Comparison of ENCODE assay signal across 10 cellular contexts in genomic region chr1:165376041-165376810, GRCh38. TPM values are rescaled to one million over a fixed set of nuclear protein-coding genes. Genes with fewer than 3 reads are reported as not detected.
DNase-seq lines count a peak whose midpoint lies in the region; ATAC-seq, FAIRE-seq and TF ChIP-seq lines count a peak whose summit lies in the region.
"Had no signal": no experiment of that assay in that cellular context is flagged by ENCODE, and none has a peak within 500 bp of the region (broad histone marks: within the 10 kb centered on the region; RNA-seq: fewer than 3 reads in every experiment).

No MANE protein-coding gene starts in this region.

- no peak for FAIRE-seq in frontal cortex (lab: Jason Lieb, UNC)
- no peak for FAIRE-seq in urothelium cell line (lab: Jason Lieb, UNC)
- FAIRE-seq: GM18507 had no signal

- no peak for TF ChIP-seq CTCF in AG04449 (IDR thresholded peaks at IDR 0.05; ENCODE audit: insufficient read depth, low read length, missing control alignments)
- TF ChIP-seq CTCF in neural cell (IDR thresholded peaks at IDR 0.05; ENCODE audit: poor library complexity, severe bottlenecking), result no peak

- H3K4me2 ChIP-seq in neural cell (ENCODE audit: low read length), result no peak overlapping the region

- no peak overlapping the region for H3K9ac ChIP-seq in neural cell (ENCODE audit: low read length)

- H3K27me3 ChIP-seq in neural cell (ENCODE audit: insufficient read depth, low read depth, low read length), result peaks cover 26% of the 10 kb centered on the region

- no peaks in the 10 kb centered on the region for H4K20me1 ChIP-seq in neural cell (ENCODE audit: insufficient read depth)

- no peaks in the 10 kb centered on the region for H3K79me2 ChIP-seq in neural cell (replicated peaks; ENCODE audit: insufficient read depth, low read length)

- H3K36me3 ChIP-seq in neural cell (ENCODE audit: insufficient read depth, low read length), result no peaks in the 10 kb centered on the region

- no peaks in the 10 kb centered on the region for H3K9me3 ChIP-seq in neural cell (ENCODE audit: low read length)

- no peak overlapping the region for H2AFZ ChIP-seq in neural cell (ENCODE audit: low read depth, low read length)

- peaks cover 74% of the 10 kb centered on the region for H3K27me3 Mint-ChIP-seq in activated naive CD4-positive, alpha-beta T cell treated with anti-CD3 and anti-CD28 coated beads, Interleukin-2, amount 10 ng/mL, durations not matched to agents 7 days and 5 days

- CTCF ChIA-PET in AG04449 (lab: Yijun Ruan, JAX), result interaction anchor here (1.4 to 2.8 kb wide), 3 partner anchors 8 to 17 kb away, joined by 3 to 23 read pairs (median 16); no protein-coding TSS in a partner anchor
- CTCF ChIA-PET in activated naive CD4-positive, alpha-beta T cell treated with anti-CD3 and anti-CD28 coated beads, Interleukin-2, amount 10 ng/mL, durations not matched to agents 7 days and 5 days (lab: Charles Lee), result interaction anchor here (1.4 to 2.5 kb wide), 3 partner anchors 8 to 216 kb away, joined by 4 to 19 read pairs (median 6); no protein-coding TSS in a partner anchor

- no peak for TF ChIP-seq EP300 in neural cell (conservative IDR thresholded peaks at IDR 0.05; ENCODE audit: poor library complexity, severe bottlenecking)

- peak overlapping the region; percentile 17 for H3K4me3 Mint-ChIP-seq in activated naive CD4-positive, alpha-beta T cell treated with anti-CD3 and anti-CD28 coated beads, Interleukin-2, amount 10 ng/mL, durations not matched to agents 7 days and 5 days

- peaks cover 18% of the 10 kb centered on the region for H3K4me1 Mint-ChIP-seq in activated naive CD4-positive, alpha-beta T cell treated with anti-CD3 and anti-CD28 coated beads, Interleukin-2, amount 10 ng/mL, durations not matched to agents 7 days and 5 days

- H3K9me2 ChIP-seq in neural cell (ENCODE audit: insufficient read depth, low read length), result no peaks in the 10 kb centered on the region

- no peak for TF ChIP-seq RAD21 in neural cell (conservative IDR thresholded peaks at IDR 0.05)

- POLR2A ChIA-PET in AG04449 (lab: Yijun Ruan, JAX), result no interaction called here

- no peaks in the 10 kb centered on the region for H3K9me3 Mint-ChIP-seq in activated naive CD4-positive, alpha-beta T cell treated with anti-CD3 and anti-CD28 coated beads, Interleukin-2, amount 10 ng/mL, durations not matched to agents 7 days and 5 days

- no peak overlapping the region for H3K27ac ChIP-seq in neural cell (ENCODE audit: low read length)

- H3F3A ChIP-seq in neural cell (ENCODE audit: insufficient read depth, low read length, poor library complexity, severe bottlenecking), result no peaks in the 10 kb centered on the region

- H3K27ac Mint-ChIP-seq in activated naive CD4-positive, alpha-beta T cell treated with anti-CD3 and anti-CD28 coated beads, Interleukin-2, amount 10 ng/mL, durations not matched to agents 7 days and 5 days, result no peak overlapping the region

- H3K4me3 ChIP-seq in AG04449 (ENCODE audit: low read depth, low read length) (peak overlapping the region; percentile 37), neural cell (ENCODE audit: low read length) (peak overlapping the region; percentile 28)

- DNase-seq in AG04449 (ENCODE audit: low read depth, low spot score), result no peak
- peak; percentile 66 for DNase-seq in NCI-H2029 treated with DMSO at 0.1 percent for 48 hours (lab: John Stamatoyannopoulos, UW)
- DNase-seq in activated naive CD4-positive, alpha-beta T cell treated with anti-CD3 and anti-CD28 coated beads, Interleukin-2, amount 10 ng/mL, durations not matched to agents 7 days and 5 days, result no peak
- peak; percentile 66 to 72 for DNase-seq in frontal cortex (ENCODE audit: low spot score in 2 of 2)
- DNase-seq in urothelium cell line (ENCODE audit: low spot score), result peak; percentile 82
- no peak for DNase-seq in SKM-1 (lab: John Stamatoyannopoulos, UW; ENCODE audit: unreplicated experiment)

- ATAC-seq in GM19395 (IDR thresholded peaks at IDR 0.05; ENCODE audit: unreplicated experiment), result peak; percentile 69

- H3K36me3 Mint-ChIP-seq in activated naive CD4-positive, alpha-beta T cell treated with anti-CD3 and anti-CD28 coated beads, Interleukin-2, amount 10 ng/mL, durations not matched to agents 7 days and 5 days, result no peaks in the 10 kb centered on the region

TF ChIP-seq in neural cell, 6 proteins besides CTCF, POLR2A, EP300 and RAD21:
- TF ChIP-seq EZH2 (IDR thresholded peaks at IDR 0.05; ENCODE audit: borderline replicate concordance, insufficient read depth, low read length, poor library complexity, severe bottlenecking), result no peak
- TF ChIP-seq TAF1 (IDR thresholded peaks at IDR 0.05; ENCODE audit: low read depth), result no peak
- no peak for TF ChIP-seq POLR2AphosphoS5 (IDR thresholded peaks at IDR 0.05)
- no peak for TF ChIP-seq SMC3 (conservative IDR thresholded peaks at IDR 0.05; ENCODE audit: poor library complexity)
- TF ChIP-seq REST (IDR thresholded peaks at IDR 0.05; ENCODE audit: borderline replicate concordance), result no peak

RNA-seq across cellular contexts. Expression of gene LMX1A, which starts 19.7 kb away (rescaled TPM):
- total RNA-seq in frontal cortex, result not detected
- polyA plus RNA-seq in neural cell, result 0.47 and 0.52 TPM in 2 replicates
- polyA minus RNA-seq in neural cell, result 0.69 TPM in 1 of 2 replicates, not detected in the other
- total RNA-seq: mononuclear cell had no signal

Comparison
In these comparisons a context has a peak if more than half of its experiments do, and no peak if none do; other contexts are left out.
1. DNase-seq: peak in NCI-H2029 treated with DMSO at 0.1 percent for 48 hours (single experiment), frontal cortex (2 of 2) and urothelium cell line (single experiment); none in AG04449 (single experiment), activated naive CD4-positive, alpha-beta T cell treated with anti-CD3 and anti-CD28 coated beads, Interleukin-2, amount 10 ng/mL, durations not matched to agents 7 days and 5 days (single experiment) and SKM-1 (single experiment).